In the genomic region with DNA sequence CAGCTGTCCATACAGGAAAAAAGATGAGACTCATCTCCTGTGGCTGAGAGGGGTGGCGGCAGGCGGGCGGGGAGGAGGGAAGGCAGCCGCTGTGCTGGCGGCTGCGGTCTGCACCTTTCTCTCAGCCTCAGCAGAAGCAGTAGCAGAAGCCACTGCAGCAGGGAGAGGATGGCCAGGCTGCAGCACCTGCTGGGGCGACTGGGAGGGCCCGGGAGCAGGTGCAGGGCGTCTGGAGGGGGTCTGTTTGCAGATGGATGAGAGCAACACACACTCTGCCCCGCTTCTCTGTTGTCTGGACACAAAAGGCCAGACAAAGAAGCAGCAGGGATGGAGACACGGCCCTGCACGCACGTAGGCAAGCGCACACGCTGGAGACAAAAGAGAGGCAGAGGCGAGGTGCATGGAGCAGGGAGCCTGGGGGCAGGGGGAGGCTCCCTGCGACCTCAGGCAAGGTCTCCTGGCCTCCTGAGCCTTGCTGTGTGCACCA, we compare ENCODE assay signal across 9 cellular contexts. TPM values are rescaled to one million over a fixed set of nuclear protein-coding genes. Genes with fewer than 3 reads are reported as not detected.
A peak's percentile ranks its signal among the peaks of the same experiment; 100 is the strongest.
DNase-seq lines count a peak whose midpoint lies in the region; ATAC-seq, FAIRE-seq and TF ChIP-seq lines count a peak whose summit lies in the region.
"Had no signal": no experiment of that assay in that cellular context is flagged by ENCODE, and none has a peak within 500 bp of the region (broad histone marks: within the 10 kb centered on the region; RNA-seq: fewer than 3 reads in every experiment).

No MANE protein-coding gene starts in this region.

- no TSS peak for BruUV-seq in HepG2 (replicated peaks; lab: Mats Ljungman, UMichigan)

- WGBS in adrenal gland, 4 donors, result 29 to 47% (median 40%) methylated on average over 14 to 17 of the region's 17 CpGs
- 2% methylated on average over 11 of the region's 17 CpGs for WGBS in HepG2 (ENCODE audit: low lambda C conversion rate)

- FAIRE-seq in HepG2 (lab: Jason Lieb, UNC), result no peak

- no peak for ATAC-seq in HG03039 (IDR thresholded peaks at IDR 0.05; ENCODE audit: unreplicated experiment)
- ATAC-seq in HepG2, result no peak
- ATAC-seq in HG02798 (IDR thresholded peaks at IDR 0.05; ENCODE audit: poor library complexity, unreplicated experiment), result no peak

- H3K4me3 ChIP-seq in BE2C (ENCODE audit: low read depth, low read length) (no peak overlapping the region), adrenal gland (no peak overlapping the region), HepG2 (replicated peaks in 1 of 3; ENCODE audit: insufficient read depth in 1 of 3, low read depth in 2 of 3, low read length in 3 of 3) (no peak overlapping the region)

- in situ Hi-C loops in HepG2 (cut with HindIII; ENCODE audit: extremely low pct_ligation_motif_present, low pct_unique_long_range_greater_than_20kb), result no loop called here

- H2AFZ ChIP-seq in HepG2 (ENCODE audit: low read length), result no peak overlapping the region

- POLR2A ChIA-PET in HepG2 (lab: Yijun Ruan, JAX), result no interaction called here

- no peaks in the 10 kb centered on the region for H3K27me3 ChIP-seq in BE2C
- peaks cover 6% of the 10 kb centered on the region for H3K27me3 ChIP-seq in adrenal gland
- H3K27me3 ChIP-seq in HepG2 (ENCODE audit: control insufficient read depth in 1 of 2, insufficient read depth in 2 of 2, low read length in 2 of 2), result peaks cover 17 to 89% of the 10 kb centered on the region in 2 experiments

- intact Hi-C loops in adrenal gland (cut with DNase I), result no loop called here
- intact Hi-C loops in HepG2 (cut with micrococcal nuclease; ENCODE audit: unreplicated experiment), result no loop called here

- H3K36me3 ChIP-seq in BE2C (no peaks in the 10 kb centered on the region), adrenal gland (replicated peaks in 1 of 2) (no peaks in the 10 kb centered on the region), HepG2 (replicated peaks in 1 of 2; ENCODE audit: control insufficient read depth in 1 of 2, insufficient read depth in 2 of 2, low read length in 2 of 2) (no peaks in the 10 kb centered on the region)

- no peak overlapping the region for H3K9ac ChIP-seq in HepG2 (ENCODE audit: insufficient read depth, low read depth, low read length)

- no peaks in the 10 kb centered on the region for H3K9me3 ChIP-seq in BE2C
- no peaks in the 10 kb centered on the region for H3K9me3 ChIP-seq in adrenal gland (replicated peaks in 1 of 3)
- no peaks in the 10 kb centered on the region for H3K9me3 ChIP-seq in HepG2 (ENCODE audit: low read length)

- H3K27ac ChIP-seq in adrenal gland (peak overlapping the region in 1 of 5 donors; percentile 52), HepG2 (ENCODE audit: extremely low read length, insufficient read depth, low read length) (no peak overlapping the region)

- TF ChIP-seq EP300 in HepG2 (IDR thresholded peaks at IDR 0.05; ENCODE audit: low read depth in 2 of 2, low read length in 2 of 2) (no peak), HepG2 (CRISPR knock-in tag; IDR thresholded peaks at IDR 0.05; ENCODE audit: borderline replicate concordance) (no peak)

- H4K20me1 ChIP-seq in HepG2 (ENCODE audit: insufficient read depth, low read length), result no peaks in the 10 kb centered on the region; the same call in 1 of the 2 replicates

- DNase-seq in BE2C, result peak; percentile 75
- peak; percentile 94 for DNase-seq in NCI-H1105 treated with DMSO at 0.1 percent for 48 hours (lab: John Stamatoyannopoulos, UW)
- DNase-seq in T-helper 9 cell, result peak; percentile 29
- DNase-seq in effector CD4-positive, alpha-beta T cell, result peak; percentile 14
- DNase-seq in adrenal gland, result no peak
- DNase-seq in HepG2 (ENCODE audit: low spot score), result no peak

- H3K4me1 ChIP-seq in BE2C (peaks cover 30% of the 10 kb centered on the region), adrenal gland (replicated peaks in 1 of 2) (peaks cover 0 to 6% of the 10 kb centered on the region in 2 donors), HepG2 (ENCODE audit: insufficient read depth, low read length) (peaks cover 9% of the 10 kb centered on the region)

- TF ChIP-seq CTCF in BE2C (IDR thresholded peaks at IDR 0.05; ENCODE audit: low read depth, low read length) (no peak), adrenal gland (IDR thresholded peaks at IDR 0.05) (no peak), HepG2 (CRISPR knock-in tag; IDR thresholded peaks at IDR 0.05) (no peak)

- H3K4me2 ChIP-seq in HepG2 (ENCODE audit: low read depth, low read length), result no peak overlapping the region

- TF ChIP-seq POLR2A in adrenal gland (IDR thresholded peaks at IDR 0.05), result no peak
- TF ChIP-seq POLR2A in HepG2 (IDR thresholded peaks at IDR 0.05; ENCODE audit: insufficient read depth in 1 of 2, low read depth in 2 of 2, low read length in 2 of 2), result no peak

- CTCF ChIA-PET in HepG2 (lab: Yijun Ruan, JAX; ENCODE audit: low intra/inter-chr PET ratio, low total read pairs), result no interaction called here

- H3K79me2 ChIP-seq in HepG2 (ENCODE audit: insufficient read depth, low read length), result no peaks in the 10 kb centered on the region

- TF ChIP-seq RAD21 in HepG2 (CRISPR knock-in tag; IDR thresholded peaks at IDR 0.05), result no peak

RNA-seq across cellular contexts. Expression of gene MIAT, which starts 9.3 kb away (rescaled TPM):
- 6.1 TPM for polyA plus RNA-seq in BE2C (2012; ENCODE audit: insufficient read depth, insufficient read length, low read depth)
- total RNA-seq in adrenal gland (10 to 100 TPM in 2 of 8 donors, 1 to 10 TPM in 4, under 1 TPM in 2; 0.18 to 11.4 (median 1.5) TPM), HepG2 (2016; rRNA removed; fragmentation: Illumina TruSeq; extraction: Trizol) (0.04 TPM in 1 of 2 replicates, not detected in the other)
- polyA plus RNA-seq in adrenal gland (10 to 100 TPM in 1 of 3 donors, 1 to 10 TPM in 2; 4.6 to 23.9 (median 7.0) TPM), HepG2 (2011; rRNA removed) (under 0.01 TPM in 1 of 2 replicates, not detected in the other)
- total RNA-seq in HepG2 (2016; cell fraction: cytosol; rRNA removed; fragmentation: Illumina TruSeq; extraction: Trizol; ENCODE audit: low read depth), result not detected in 2 replicates
- total RNA-seq in HepG2 (2016; cell fraction: insoluble cytoplasmic fraction; rRNA removed; fragmentation: Illumina TruSeq; extraction: Trizol), result 0.03 and 0.06 TPM in 2 replicates
- 0.03 TPM in 2 replicates for total RNA-seq in HepG2 (2016; cell fraction: membrane; rRNA removed; fragmentation: Illumina TruSeq; extraction: Trizol)
- 0.22 TPM in 2 replicates for total RNA-seq in HepG2 (2016; cell fraction: nucleus; rRNA removed; fragmentation: Illumina TruSeq; extraction: Trizol)
- polyA plus RNA-seq in HepG2 (2011; cell fraction: cytosol; rRNA removed), result 0.01 TPM in 1 of 2 replicates, not detected in the other
- 0.02 and 0.03 TPM in 2 replicates for polyA plus RNA-seq in HepG2 (2011; cell fraction: nucleus; rRNA removed)
- not detected in 2 replicates for polyA plus RNA-seq in HepG2 (2012)
- not detected in 2 replicates for polyA plus RNA-seq in HepG2 (2016; cell fraction: cytosol; fragmentation: Illumina TruSeq; extraction: Trizol; ENCODE audit: low read depth)
- polyA plus RNA-seq in HepG2 (2016; cell fraction: insoluble cytoplasmic fraction; fragmentation: Illumina TruSeq; extraction: Trizol; ENCODE audit: low read depth), result not detected in 2 replicates
- not detected in 2 replicates for polyA plus RNA-seq in HepG2 (2016; cell fraction: membrane; fragmentation: Illumina TruSeq; extraction: Trizol; ENCODE audit: low read depth)
- polyA plus RNA-seq in HepG2 (2016; cell fraction: nucleus; fragmentation: Illumina TruSeq; extraction: Trizol; ENCODE audit: insufficient read depth, low read depth), result not detected in 2 replicates
- polyA minus RNA-seq in HepG2 (2011; rRNA and poly(A)+ RNA removed; ENCODE audit: low replicate concordance), result 0.02 and 0.14 TPM in 2 replicates
- polyA minus RNA-seq in HepG2 (2011; cell fraction: cytosol; rRNA and poly(A)+ RNA removed), result not detected in 2 replicates
- 0.13 and 0.25 TPM in 2 replicates for polyA minus RNA-seq in HepG2 (2011; cell fraction: nucleus; rRNA and poly(A)+ RNA removed)

RNA-seq across cellular contexts. Expression of gene CRYBA4, which starts 26.3 kb away (rescaled TPM):
- polyA plus RNA-seq in BE2C (2012; ENCODE audit: insufficient read depth, insufficient read length, low read depth), result 1.7 TPM
- total RNA-seq in adrenal gland (not detected), HepG2 (2016; rRNA removed; fragmentation: Illumina TruSeq; extraction: Trizol) (not detected in 2 replicates)
- polyA plus RNA-seq in adrenal gland (not detected), HepG2 (2011; rRNA removed) (not detected in 2 replicates)
- total RNA-seq in HepG2 (2016; cell fraction: cytosol; rRNA removed; fragmentation: Illumina TruSeq; extraction: Trizol; ENCODE audit: low read depth), result not detected in 2 replicates
- total RNA-seq in HepG2 (2016; cell fraction: insoluble cytoplasmic fraction; rRNA removed; fragmentation: Illumina TruSeq; extraction: Trizol), result not detected in 2 replicates
- total RNA-seq in HepG2 (2016; cell fraction: membrane; rRNA removed; fragmentation: Illumina TruSeq; extraction: Trizol), result not detected in 2 replicates
- total RNA-seq in HepG2 (2016; cell fraction: nucleus; rRNA removed; fragmentation: Illumina TruSeq; extraction: Trizol), result not detected in 2 replicates
- polyA plus RNA-seq in HepG2 (2011; cell fraction: cytosol; rRNA removed), result not detected in 2 replicates
- not detected in 2 replicates for polyA plus RNA-seq in HepG2 (2011; cell fraction: nucleus; rRNA removed)
- not detected in 2 replicates for polyA plus RNA-seq in HepG2 (2012)
- not detected in 2 replicates for polyA plus RNA-seq in HepG2 (2016; cell fraction: cytosol; fragmentation: Illumina TruSeq; extraction: Trizol; ENCODE audit: low read depth)
- not detected in 2 replicates for polyA plus RNA-seq in HepG2 (2016; cell fraction: insoluble cytoplasmic fraction; fragmentation: Illumina TruSeq; extraction: Trizol; ENCODE audit: low read depth)
- not detected in 2 replicates for polyA plus RNA-seq in HepG2 (2016; cell fraction: membrane; fragmentation: Illumina TruSeq; extraction: Trizol; ENCODE audit: low read depth)
- not detected in 2 replicates for polyA plus RNA-seq in HepG2 (2016; cell fraction: nucleus; fragmentation: Illumina TruSeq; extraction: Trizol; ENCODE audit: insufficient read depth, low read depth)
- polyA minus RNA-seq in HepG2 (2011; rRNA and poly(A)+ RNA removed; ENCODE audit: low replicate concordance), result not detected in 2 replicates
- not detected in 2 replicates for polyA minus RNA-seq in HepG2 (2011; cell fraction: cytosol; rRNA and poly(A)+ RNA removed)
- not detected in 2 replicates for polyA minus RNA-seq in HepG2 (2011; cell fraction: nucleus; rRNA and poly(A)+ RNA removed)
- total RNA-seq: glomerular endothelial cell had no signal

RNA-seq across cellular contexts. Expression of gene CRYBB1, which starts 30.2 kb away (rescaled TPM):
- 0.71 TPM for polyA plus RNA-seq in BE2C (2012; ENCODE audit: insufficient read depth, insufficient read length, low read depth)
- total RNA-seq in adrenal gland (1 to 10 TPM in 7 of 8 donors, under 1 TPM in 1; 0.72 to 2.6 (median 2.1) TPM), HepG2 (2016; rRNA removed; fragmentation: Illumina TruSeq; extraction: Trizol) (not detected in 2 replicates)
- polyA plus RNA-seq in adrenal gland (1 to 10 TPM in 1 of 3 donors, under 1 TPM in 2; 0.55 to 1.4 (median 0.88) TPM), HepG2 (2011; rRNA removed) (not detected in 2 replicates)
- total RNA-seq in HepG2 (2016; cell fraction: cytosol; rRNA removed; fragmentation: Illumina TruSeq; extraction: Trizol; ENCODE audit: low read depth), result not detected in 2 replicates
- total RNA-seq in HepG2 (2016; cell fraction: insoluble cytoplasmic fraction; rRNA removed; fragmentation: Illumina TruSeq; extraction: Trizol), result not detected in 2 replicates
- not detected in 2 replicates for total RNA-seq in HepG2 (2016; cell fraction: membrane; rRNA removed; fragmentation: Illumina TruSeq; extraction: Trizol)
- total RNA-seq in HepG2 (2016; cell fraction: nucleus; rRNA removed; fragmentation: Illumina TruSeq; extraction: Trizol), result not detected in 2 replicates
- not detected in 2 replicates for polyA plus RNA-seq in HepG2 (2011; cell fraction: cytosol; rRNA removed)
- polyA plus RNA-seq in HepG2 (2011; cell fraction: nucleus; rRNA removed), result not detected in 2 replicates
- polyA plus RNA-seq in HepG2 (2012), result not detected in 2 replicates
- polyA plus RNA-seq in HepG2 (2016; cell fraction: cytosol; fragmentation: Illumina TruSeq; extraction: Trizol; ENCODE audit: low read depth), result not detected in 2 replicates
- not detected in 2 replicates for polyA plus RNA-seq in HepG2 (2016; cell fraction: insoluble cytoplasmic fraction; fragmentation: Illumina TruSeq; extraction: Trizol; ENCODE audit: low read depth)
- polyA plus RNA-seq in HepG2 (2016; cell fraction: membrane; fragmentation: Illumina TruSeq; extraction: Trizol; ENCODE audit: low read depth), result not detected in 2 replicates
- polyA plus RNA-seq in HepG2 (2016; cell fraction: nucleus; fragmentation: Illumina TruSeq; extraction: Trizol; ENCODE audit: insufficient read depth, low read depth), result not detected in 2 replicates
- polyA minus RNA-seq in HepG2 (2011; rRNA and poly(A)+ RNA removed; ENCODE audit: low replicate concordance), result not detected in 2 replicates
- not detected in 2 replicates for polyA minus RNA-seq in HepG2 (2011; cell fraction: cytosol; rRNA and poly(A)+ RNA removed)
- polyA minus RNA-seq in HepG2 (2011; cell fraction: nucleus; rRNA and poly(A)+ RNA removed), result not detected in 2 replicates
- total RNA-seq: glomerular endothelial cell had no signal

RNA-seq across cellular contexts. Expression of gene TPST2, which starts 58.1 kb away (rescaled TPM):
- 23.5 TPM for polyA plus RNA-seq in BE2C (2012; ENCODE audit: insufficient read depth, insufficient read length, low read depth)
- total RNA-seq in adrenal gland, result 100 to 1,000 TPM in 1 of 8 donors, 10 to 100 TPM in 7; 29.5 to 167 (median 75.2) TPM
- 10 to 100 TPM; 15.7 to 21.2 (median 17.7) TPM for polyA plus RNA-seq in adrenal gland
- 9.2 and 15.2 TPM in 2 replicates for total RNA-seq in HepG2 (2016; rRNA removed; fragmentation: Illumina TruSeq; extraction: Trizol)
- total RNA-seq in HepG2 (2016; cell fraction: cytosol; rRNA removed; fragmentation: Illumina TruSeq; extraction: Trizol; ENCODE audit: low read depth), result 10.0 and 10.4 TPM in 2 replicates
- 7.8 and 13.5 TPM in 2 replicates for total RNA-seq in HepG2 (2016; cell fraction: insoluble cytoplasmic fraction; rRNA removed; fragmentation: Illumina TruSeq; extraction: Trizol)
- total RNA-seq in HepG2 (2016; cell fraction: membrane; rRNA removed; fragmentation: Illumina TruSeq; extraction: Trizol), result 17.6 and 23.3 TPM in 2 replicates
- 10.0 and 10.8 TPM in 2 replicates for total RNA-seq in HepG2 (2016; cell fraction: nucleus; rRNA removed; fragmentation: Illumina TruSeq; extraction: Trizol)
- polyA plus RNA-seq in HepG2 (2011; rRNA removed), result 23.8 and 29.5 TPM in 2 replicates
- 27.5 and 32.7 TPM in 2 replicates for polyA plus RNA-seq in HepG2 (2011; cell fraction: cytosol; rRNA removed)
- polyA plus RNA-seq in HepG2 (2011; cell fraction: nucleus; rRNA removed), result 21.6 and 24.3 TPM in 2 replicates
- polyA plus RNA-seq in HepG2 (2012), result 9.2 and 17.3 TPM in 2 replicates
- 13.1 and 15.0 TPM in 2 replicates for polyA plus RNA-seq in HepG2 (2016; cell fraction: cytosol; fragmentation: Illumina TruSeq; extraction: Trizol; ENCODE audit: low read depth)
- 10.0 and 11.2 TPM in 2 replicates for polyA plus RNA-seq in HepG2 (2016; cell fraction: insoluble cytoplasmic fraction; fragmentation: Illumina TruSeq; extraction: Trizol; ENCODE audit: low read depth)
- polyA plus RNA-seq in HepG2 (2016; cell fraction: membrane; fragmentation: Illumina TruSeq; extraction: Trizol; ENCODE audit: low read depth), result 19.3 and 21.6 TPM in 2 replicates
- polyA plus RNA-seq in HepG2 (2016; cell fraction: nucleus; fragmentation: Illumina TruSeq; extraction: Trizol; ENCODE audit: insufficient read depth, low read depth), result 16.7 and 18.4 TPM in 2 replicates
- 13.6 and 45.9 TPM in 2 replicates for polyA minus RNA-seq in HepG2 (2011; rRNA and poly(A)+ RNA removed; ENCODE audit: low replicate concordance)
- 10.1 and 10.6 TPM in 2 replicates for polyA minus RNA-seq in HepG2 (2011; cell fraction: cytosol; rRNA and poly(A)+ RNA removed)
- polyA minus RNA-seq in HepG2 (2011; cell fraction: nucleus; rRNA and poly(A)+ RNA removed), result 11.7 and 12.1 TPM in 2 replicates

Comparison
In these comparisons a context has a peak if more than half of its experiments do, and no peak if none do; other contexts are left out.
1. DNase-seq: peak in BE2C (single experiment), NCI-H1105 treated with DMSO at 0.1 percent for 48 hours (single experiment), T-helper 9 cell (single experiment) and effector CD4-positive, alpha-beta T cell (single experiment); none in adrenal gland (0 of 7) and HepG2 (single experiment).